Comparison of ENCODE assay signal across 14 cellular contexts in genomic region chr22:45629469-45630089, GRCh38. TPM values are rescaled to one million over a fixed set of nuclear protein-coding genes. Genes with fewer than 3 reads are reported as not detected.
DNase-seq lines count a peak whose midpoint lies in the region; ATAC-seq and TF ChIP-seq lines count a peak whose summit lies in the region.
"Had no signal": no experiment of that assay in that cellular context is flagged by ENCODE, and none has a peak within 500 bp of the region (broad histone marks: within the 10 kb centered on the region; RNA-seq: fewer than 3 reads in every experiment).

No MANE protein-coding gene starts in this region.

- H3K27me3 ChIP-seq in hepatocyte = no peaks in the 10 kb centered on the region
- H3K27me3 ChIP-seq: pancreas had no signal

- H3K4me3 Mint-ChIP-seq in type B pancreatic cell = peak overlapping the region; percentile 14
- H3K4me3 Mint-ChIP-seq: activated CD4-positive, alpha-beta memory T cell treated with anti-CD3 and anti-CD28 coated beads for 36 hours; activated T-helper 17 cell treated with anti-CD3 and anti-CD28 coated beads, Interleukin-2, amount 50 U/mL, for 72 hours had no signal

- no peaks in the 10 kb centered on the region for H3K36me3 Mint-ChIP-seq in type B pancreatic cell
- H3K36me3 Mint-ChIP-seq: activated CD4-positive, alpha-beta memory T cell treated with anti-CD3 and anti-CD28 coated beads for 36 hours had no signal

- TF ChIP-seq CTCF in hepatocyte (IDR thresholded peaks at IDR 0.05; ENCODE audit: poor library complexity) (no peak), type B pancreatic cell (conservative IDR thresholded peaks at IDR 0.05) (no peak)

- DNase-seq in activated effector memory CD4-positive, alpha-beta T cell treated with anti-CD3 and anti-CD28 coated beads, Interleukin-2, amount 50 U/mL, for 16 hours = peak; percentile 27
- DNase-seq in activated effector memory CD4-positive, alpha-beta T cell treated with Interleukin-2 at 50 U/mL for 16 hours = no peak
- DNase-seq in NCI-H510A (lab: John Stamatoyannopoulos, UW) (peak; percentile 73), hepatocyte (ENCODE audit: low spot score) (peak; percentile 23), type B pancreatic cell (ENCODE audit: extremely low spot score, unreplicated experiment) (no peak), AG08396 (ENCODE audit: low spot score) (no peak), OCI-M1 (lab: John Stamatoyannopoulos, UW) (no peak)
- DNase-seq: activated CD4-positive, alpha-beta memory T cell treated with anti-CD3 and anti-CD28 coated beads for 36 hours; DMS 273 treated with DMSO at 0.1 percent for 48 hours; NCI-H1048; stimulated activated CD4-positive, alpha-beta T cell treated with anti-CD3 and anti-CD28 coated beads, Interleukin-12 subunit alpha, Interleukin-12 subunit beta, amount 100 ng/mL, for 4 hours had no signal

- no peaks in the 10 kb centered on the region for H3K9me3 Mint-ChIP-seq in type B pancreatic cell
- H3K9me3 Mint-ChIP-seq: activated CD4-positive, alpha-beta memory T cell treated with anti-CD3 and anti-CD28 coated beads for 36 hours; activated T-helper 17 cell treated with anti-CD3 and anti-CD28 coated beads, Interleukin-2, amount 50 U/mL, for 72 hours had no signal

- H3K4me1 ChIP-seq in hepatocyte (ENCODE audit: insufficient read depth) = peaks cover 5% of the 10 kb centered on the region
- H3K4me1 ChIP-seq: pancreas had no signal

- H3K9me2 ChIP-seq in hepatocyte (replicated peaks; ENCODE audit: insufficient read depth) = no peaks in the 10 kb centered on the region

- H3K27me3 Mint-ChIP-seq in type B pancreatic cell = peaks cover 30% of the 10 kb centered on the region

- H3K27ac Mint-ChIP-seq in type B pancreatic cell = no peak overlapping the region
- H3K27ac Mint-ChIP-seq: activated CD4-positive, alpha-beta memory T cell treated with anti-CD3 and anti-CD28 coated beads for 36 hours; activated T-helper 17 cell treated with anti-CD3 and anti-CD28 coated beads, Interleukin-2, amount 50 U/mL, for 72 hours had no signal

- no peaks in the 10 kb centered on the region for H3K36me3 ChIP-seq in hepatocyte (replicated peaks; ENCODE audit: insufficient read depth, low read depth)
- H3K36me3 ChIP-seq: pancreas had no signal

- ATAC-seq in HG02840 (IDR thresholded peaks at IDR 0.05; ENCODE audit: low FRiP score, unreplicated experiment) = no peak
- ATAC-seq: activated T-helper 17 cell treated with anti-CD3 and anti-CD28 coated beads, Interleukin-2, amount 50 U/mL, for 72 hours; pancreas had no signal

- H2AFZ ChIP-seq in hepatocyte = no peak overlapping the region

- no peaks in the 10 kb centered on the region for H4K20me1 ChIP-seq in hepatocyte (ENCODE audit: insufficient read depth, poor library complexity, severe bottlenecking)

- no peaks in the 10 kb centered on the region for H3K9me3 ChIP-seq in hepatocyte (ENCODE audit: low read depth)
- H3K9me3 ChIP-seq: pancreas had no signal

- H3K79me2 ChIP-seq in hepatocyte = no peaks in the 10 kb centered on the region

- H3K4me2 ChIP-seq in hepatocyte = no peak overlapping the region

- WGBS in hepatocyte (ENCODE audit: low lambda C conversion rate, missing lambda C conversion rate) = 39% methylated on average over 15 of the region's 15 CpGs

- H3K4me1 Mint-ChIP-seq in type B pancreatic cell (ENCODE audit: unreplicated experiment) = peaks cover 33% of the 10 kb centered on the region
- H3K4me1 Mint-ChIP-seq: activated T-helper 17 cell treated with anti-CD3 and anti-CD28 coated beads, Interleukin-2, amount 50 U/mL, for 72 hours had no signal

- no peak overlapping the region for H3K27ac ChIP-seq in hepatocyte
- H3K27ac ChIP-seq: pancreas had no signal

- H3K4me3 ChIP-seq in hepatocyte = no peak overlapping the region
- H3K4me3 ChIP-seq: pancreas had no signal

RNA-seq across cellular contexts. Expression of gene ATXN10, which starts 42.1 kb away (rescaled TPM):
- 118 and 141 TPM in 2 replicates for total RNA-seq in hepatocyte
- polyA plus RNA-seq in hepatocyte = 186 and 196 TPM in 2 replicates
- total RNA-seq in type B pancreatic cell (ENCODE audit: low replicate concordance) = 117 and 182 TPM in 2 replicates

Comparison
In these comparisons a context has a peak if more than half of its experiments do, and no peak if none do; other contexts are left out.
1. DNase-seq: peak in activated effector memory CD4-positive, alpha-beta T cell treated with anti-CD3 and anti-CD28 coated beads, Interleukin-2, amount 50 U/mL, for 16 hours (single experiment), NCI-H510A (single experiment) and hepatocyte (single experiment); none in activated effector memory CD4-positive, alpha-beta T cell treated with Interleukin-2 at 50 U/mL for 16 hours (single experiment), type B pancreatic cell (single experiment), AG08396 (single experiment) and OCI-M1 (single experiment).